ENCODE assay signal across 8 cellular contexts in the genomic region with DNA sequence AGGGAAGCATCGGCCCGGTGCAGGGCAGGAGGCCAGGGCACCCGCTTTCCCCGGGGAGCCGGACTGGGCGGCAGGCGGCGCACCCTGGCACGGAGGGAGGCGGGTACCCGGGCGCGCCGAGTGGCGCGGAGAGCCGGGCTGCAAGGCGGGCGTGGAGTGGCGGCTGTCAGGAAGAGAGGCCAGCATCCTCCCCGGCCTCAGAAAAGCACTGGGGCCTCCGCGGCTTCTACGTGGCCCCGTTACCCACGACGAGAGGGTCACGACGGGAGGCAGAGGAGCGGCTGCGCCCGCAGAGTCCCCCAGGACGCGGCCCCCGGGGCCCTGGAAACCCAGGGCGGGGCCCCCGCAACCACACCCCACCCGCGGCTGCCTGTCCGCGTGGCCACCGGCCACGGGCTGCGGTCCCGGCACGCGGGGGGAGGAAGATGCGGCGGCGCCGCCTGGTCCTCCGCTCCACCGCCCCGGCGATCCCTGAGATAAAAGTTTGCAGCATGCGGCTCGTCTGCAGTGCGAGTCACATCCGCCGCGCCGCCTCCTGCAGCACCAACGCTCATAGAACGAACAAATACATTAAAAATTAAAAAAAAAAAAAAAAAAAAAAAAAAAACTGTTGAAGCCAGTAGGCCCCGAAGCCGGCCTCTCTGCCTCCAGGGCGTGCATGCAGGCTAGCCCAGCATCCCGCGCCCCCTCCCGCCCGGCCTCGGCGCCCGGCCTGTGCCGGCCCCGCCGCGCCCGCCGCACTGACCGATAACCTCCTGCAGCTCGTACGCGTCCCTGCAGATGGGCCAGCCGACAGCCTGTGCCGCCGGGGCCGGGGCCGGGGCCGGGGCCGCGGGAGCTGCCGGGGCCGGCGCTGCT. TPM values are rescaled to one million over a fixed set of nuclear protein-coding genes. Genes with fewer than 3 reads are reported as not detected.
DNase-seq lines count a peak whose midpoint lies in the region; ATAC-seq and TF ChIP-seq lines count a peak whose summit lies in the region.

No MANE protein-coding gene starts in this region.

- TF ChIP-seq POLR2A in prostate gland (IDR thresholded peaks at IDR 0.05): no peak

- WGBS in prostate gland: under 1% methylated on average over 85 of the region's 95 CpGs

- ATAC-seq in GM21423 (IDR thresholded peaks at IDR 0.05; ENCODE audit: unreplicated experiment) (peak; percentile 52), left ventricle myocardium superior (peak; percentile 83)

- peak overlapping the region; percentile 75 for H3K4me3 ChIP-seq in HUES6 (ENCODE audit: low read depth, low read length)
- H3K4me3 ChIP-seq in prostate gland: peak overlapping the region; percentile 79 to 80

- peak; percentile 20 to 45 (median 36) for TF ChIP-seq CTCF in prostate gland (IDR thresholded peaks at IDR 0.05)

- H3K9me3 ChIP-seq in HUES6 (ENCODE audit: control insufficient read depth, insufficient read depth, low read depth, low read length) (no peaks in the 10 kb centered on the region), prostate gland (no peaks in the 10 kb centered on the region)

- H3K9ac ChIP-seq in HUES6 (ENCODE audit: low read length): peak overlapping the region; percentile 66

- no peak overlapping the region for H3K27ac ChIP-seq in HUES6 (ENCODE audit: low read depth, low read length)
- H3K27ac ChIP-seq in prostate gland: peak overlapping the region; percentile 88 to 89

- peak; percentile 54 for DNase-seq in DMS153 treated with DMSO at 0.1 percent for 48 hours (lab: John Stamatoyannopoulos, UW; ENCODE audit: unreplicated experiment)
- DNase-seq in T-helper 1 cell: peak; percentile 78 to 84 (median 81)
- peak; percentile 51 for DNase-seq in amniotic epithelial cell (ENCODE audit: low read depth)
- DNase-seq in left ventricle myocardium superior: peak; percentile 87
- peak; percentile 74 for DNase-seq in prostate gland (ENCODE audit: low spot score)
- peak; percentile 73 for DNase-seq in ureter (ENCODE audit: low spot score)

- H3K4me1 ChIP-seq in HUES6 (ENCODE audit: control insufficient read depth, insufficient read depth, low read length) (peaks cover 21% of the 10 kb centered on the region), prostate gland (replicated peaks) (no peaks in the 10 kb centered on the region)

- intact Hi-C loops in left ventricle myocardium superior (cut with micrococcal nuclease): loop anchor here (10.0 kb wide), 1 partner anchor 112 kb away; no protein-coding TSS in a partner anchor
- intact Hi-C loops in prostate gland (cut with DNase I): loop anchor here (10.0 kb wide), 2 partner anchors 92 to 208 kb away; partner anchors contain the start of gene CERS6

- H3K36me3 ChIP-seq in HUES6 (ENCODE audit: control insufficient read depth, insufficient read depth, low read length) (no peaks in the 10 kb centered on the region), prostate gland (no peaks in the 10 kb centered on the region)

- H3K27me3 ChIP-seq in HUES6 (ENCODE audit: control insufficient read depth, insufficient read depth, low read length) (no peaks in the 10 kb centered on the region), prostate gland (replicated peaks; ENCODE audit: insufficient read depth) (no peaks in the 10 kb centered on the region)

RNA-seq across cellular contexts. Expression of gene STK39, which starts 0.7 kb away (rescaled TPM):
- total RNA-seq in left ventricle myocardium superior (20.9 TPM), prostate gland (10 to 100 TPM; 32.2 to 54.7 TPM), ureter (63.7 TPM)
